In the genomic region with DNA sequence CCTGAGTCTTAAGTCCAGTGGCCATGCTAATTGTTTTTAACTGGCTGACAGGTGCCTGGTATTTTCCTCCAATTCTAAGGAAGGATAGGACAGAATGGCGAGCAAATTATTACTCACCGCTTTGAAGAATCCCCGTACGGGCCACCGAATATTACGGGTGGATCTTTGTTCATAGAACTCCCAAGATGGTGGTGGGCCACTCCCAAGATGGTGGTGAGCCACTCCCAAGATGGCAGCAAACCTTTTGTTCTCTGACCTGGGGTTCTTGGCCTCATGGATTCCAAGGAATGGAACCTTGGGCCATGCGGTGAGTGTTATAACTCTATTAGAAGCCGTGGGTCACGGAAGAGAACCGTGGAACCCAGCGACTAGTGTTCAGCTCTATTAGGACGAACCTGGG, we compare ENCODE assay signal across 5 cellular contexts. TPM values are rescaled to one million over a fixed set of nuclear protein-coding genes. Genes with fewer than 3 reads are reported as not detected.
"Had no signal": no experiment of that assay in that cellular context is flagged by ENCODE, and none has a peak within 500 bp of the region (broad histone marks: within the 10 kb centered on the region; RNA-seq: fewer than 3 reads in every experiment).

No MANE protein-coding gene starts in this region.

RNA-seq across cellular contexts. Expression of gene ADH4, which starts 34.8 kb away (rescaled TPM):
- total RNA-seq: GM23248, GM23338, H4, H9, HFFc6 had no signal
- polyA plus RNA-seq: GM23248, GM23338 had no signal
